Comparison of ENCODE assay signal across 23 cellular contexts in the genomic region with DNA sequence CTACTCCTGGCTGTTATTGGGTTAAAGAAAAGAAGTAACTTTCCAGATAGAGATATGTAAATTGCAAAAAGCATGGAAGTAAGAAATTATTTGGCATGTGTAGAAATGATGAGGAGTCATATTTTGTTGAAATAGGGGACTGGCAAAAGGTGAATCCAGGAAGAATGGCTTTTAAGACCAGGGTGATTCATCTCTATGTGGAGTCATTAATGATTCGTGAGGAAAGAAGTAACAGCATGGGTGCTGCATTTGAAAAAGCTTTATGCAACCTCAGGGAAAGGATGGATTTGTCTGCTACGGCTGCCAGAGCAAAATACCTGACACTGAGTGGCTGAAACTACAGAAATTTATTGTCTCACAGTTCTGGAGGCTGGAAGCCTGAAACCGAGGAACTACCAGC. TPM values are rescaled to one million over a fixed set of nuclear protein-coding genes. Genes with fewer than 3 reads are reported as not detected.
DNase-seq lines count a peak whose midpoint lies in the region; FAIRE-seq and TF ChIP-seq lines count a peak whose summit lies in the region.
"Had no signal": no experiment of that assay in that cellular context is flagged by ENCODE, and none has a peak within 500 bp of the region (broad histone marks: within the 10 kb centered on the region; RNA-seq: fewer than 3 reads in every experiment).

No MANE protein-coding gene starts in this region.

- no peak overlapping the region for H3K18ac ChIP-seq in H1 (ENCODE audit: extremely low read depth, low read length)

- no peak overlapping the region for H3K4me2 ChIP-seq in H1 (ENCODE audit: insufficient read depth in 1 of 2, low read depth in 2 of 2, low read length in 2 of 2)
- H3K4me2 ChIP-seq: BLaER1 had no signal

- TF ChIP-seq RAD21 in H1 (IDR thresholded peaks at IDR 0.05 in 1 of 2, conservative IDR thresholded peaks at IDR 0.05 in 1 of 2; ENCODE audit: low read depth in 2 of 2, low read length in 2 of 2): no peak

- H3K4me3 Mint-ChIP-seq in HFFc6: no peak overlapping the region
- H3K4me3 Mint-ChIP-seq: CD4-positive, alpha-beta memory T cell had no signal

- H3K27ac ChIP-seq in H1 (ENCODE audit: low read depth, low read length): no peak overlapping the region
- H3K27ac ChIP-seq: BLaER1 had no signal

- no peak overlapping the region for H2BK15ac ChIP-seq in H1 (ENCODE audit: low read length)

- no peak overlapping the region for H2AK5ac ChIP-seq in H1 (ENCODE audit: low read depth, low read length)

- H3K4me3 ChIP-seq in H1 (ENCODE audit: extremely low read depth in 1 of 4, insufficient read depth in 2 of 4, low read depth in 3 of 4, low read length in 4 of 4): no peak overlapping the region
- H3K4me3 ChIP-seq in H7 (ENCODE audit: insufficient read depth, low read depth, low read length): no peak overlapping the region
- H3K4me3 ChIP-seq: BLaER1, HAP-1 had no signal

- no peak for FAIRE-seq in H1 (lab: Jason Lieb, UNC)
- FAIRE-seq: GM12892, GM18507 had no signal

- POLR2A ChIA-PET in H1 (lab: Charles Lee; ENCODE audit: partially characterized antibody): no interaction called here

- WGBS in H1 (ENCODE audit: extremely low coverage in 1 of 2, insufficient coverage in 1 of 2, insufficient read length in 1 of 2, insufficient replicate concordance in 2 of 2, low coverage in 1 of 2, low lambda C conversion rate in 2 of 2, missing lambda C conversion rate in 1 of 2), 2 experiments: 90% methylated on average over 3 of the region's 3 CpGs; no CpG with 5 or more reads in 1 of the 2 experiments

- no peak overlapping the region for H3K4ac ChIP-seq in H1 (replicated peaks; ENCODE audit: insufficient read length, low read depth, low read length)

- no peak overlapping the region for H3K23ac ChIP-seq in H1 (ENCODE audit: insufficient read length)

- H2BK5ac ChIP-seq in H1 (ENCODE audit: low read depth, low read length): no peak overlapping the region

- peaks cover 28% of the 10 kb centered on the region for H3K4me1 Mint-ChIP-seq in HFFc6 (ENCODE audit: low read depth)
- H3K4me1 Mint-ChIP-seq: CD4-positive, alpha-beta memory T cell had no signal

- CTCF ChIA-PET in H1 (lab: Charles Lee; ENCODE audit: partially characterized antibody): interaction anchor here (1.0 to 1.3 kb wide), 3 partner anchors 9 to 167 kb away, joined by 3 to 4 read pairs (median 3); no protein-coding TSS in a partner anchor

- no peaks in the 10 kb centered on the region for H4K20me1 ChIP-seq in H1 (replicated peaks in 1 of 2; ENCODE audit: control insufficient read depth in 1 of 2, insufficient read depth in 2 of 2, low read length in 2 of 2)
- H4K20me1 ChIP-seq: BLaER1 had no signal

- no peak overlapping the region for H3K9ac ChIP-seq in H1 (replicated peaks in 1 of 4; ENCODE audit: extremely low read depth in 1 of 4, low read depth in 3 of 4, low read length in 3 of 4)
- H3K9ac ChIP-seq: BLaER1 had no signal

- no peak overlapping the region for H2BK12ac ChIP-seq in H1 (ENCODE audit: low read depth, low read length)

- no peak overlapping the region for H2BK20ac ChIP-seq in H1 (ENCODE audit: low read length)

- no peaks in the 10 kb centered on the region for H3K79me1 ChIP-seq in H1 (ENCODE audit: low read depth, low read length)

- DNase-seq in AG08395 (ENCODE audit: low spot score) (peak; percentile 20), HFFc6 (peak; percentile 28), H1 (ENCODE audit: low read depth in 1 of 2, low spot score in 2 of 2) (no peak), iris pigment epithelial cell (ENCODE audit: low read depth) (peak; percentile 24), H7 (no peak), AG08396 (ENCODE audit: low spot score) (no peak), T-helper 2 cell (no peak)
- DNase-seq in stimulated activated naive CD4-positive, alpha-beta T cell (lab: John Stamatoyannopoulos, UW): no peak
- DNase-seq: 8988T; Calu3; CD4-positive, alpha-beta memory T cell; KBM-7; MV-4-11; NCI-H187; NCI-H2107; NCI-H510A; NCI-H774; OCI-M1; SHP77 had no signal

- H3K27ac Mint-ChIP-seq in HFFc6: no peak overlapping the region
- H3K27ac Mint-ChIP-seq: CD4-positive, alpha-beta memory T cell had no signal

- H3K27me3 Mint-ChIP-seq in HFFc6 (ENCODE audit: insufficient read depth): no peaks in the 10 kb centered on the region; the same call in 1 of the 2 replicates

- TF ChIP-seq CTCF in HFFc6 (IDR thresholded peaks at IDR 0.05) (no peak), H1 (IDR thresholded peaks at IDR 0.05; ENCODE audit: control extremely low read depth in 1 of 3, insufficient read depth in 1 of 3, low read depth in 1 of 3, low read length in 3 of 3) (no peak)

- no peaks in the 10 kb centered on the region for H3K9me3 ChIP-seq in H1 (ENCODE audit: insufficient read depth in 2 of 2, low read depth in 1 of 2, low read length in 1 of 2)
- H3K9me3 ChIP-seq: BLaER1, HAP-1 had no signal

- H3K56ac ChIP-seq in H1 (replicated peaks; ENCODE audit: insufficient read length, low read depth, low read length): no peak overlapping the region

- no peaks in the 10 kb centered on the region for H3K9me3 Mint-ChIP-seq in HFFc6
- H3K9me3 Mint-ChIP-seq: CD4-positive, alpha-beta memory T cell had no signal

- H4K91ac ChIP-seq in H1 (replicated peaks; ENCODE audit: insufficient read length, low read length): no peak overlapping the region

- no peaks in the 10 kb centered on the region for H3K23me2 ChIP-seq in H1 (ENCODE audit: low read depth, low read length)

- H4K5ac ChIP-seq in H1 (ENCODE audit: insufficient read length, low read depth, low read length): no peak overlapping the region

- TF ChIP-seq EP300 in H1 (IDR thresholded peaks at IDR 0.05; ENCODE audit: borderline replicate concordance in 1 of 2, low read depth in 2 of 2, low read length in 2 of 2): no peak

- H2AFZ ChIP-seq in H1 (ENCODE audit: low read length): peak overlapping the region; percentile 11; the same call in 1 of the 2 replicates

- H3K27me3 ChIP-seq in H1 (replicated peaks in 1 of 4; ENCODE audit: control insufficient read depth in 3 of 4, extremely low read depth in 1 of 4, insufficient read depth in 3 of 4, low read length in 3 of 4) (no peaks in the 10 kb centered on the region; a peak in 1 of 7 replicates), H7 (ENCODE audit: control insufficient read depth, insufficient read depth, low read length) (no peaks in the 10 kb centered on the region)
- H3K27me3 ChIP-seq: BLaER1 had no signal

- H3K4me1 ChIP-seq in H1 (replicated peaks in 1 of 4; ENCODE audit: control insufficient read depth in 3 of 4, insufficient read depth in 4 of 4, low read length in 3 of 4): no peaks in the 10 kb centered on the region; a peak in 1 of 7 replicates
- H3K4me1 ChIP-seq: BLaER1, HAP-1 had no signal

- no peaks in the 10 kb centered on the region for H3K36me3 Mint-ChIP-seq in HFFc6 (ENCODE audit: low read depth)
- H3K36me3 Mint-ChIP-seq: CD4-positive, alpha-beta memory T cell had no signal

- no peak for TF ChIP-seq POLR2A in H1 (IDR thresholded peaks at IDR 0.05; ENCODE audit: control extremely low read depth in 1 of 2, low read depth in 2 of 2, low read length in 2 of 2)

- no peak overlapping the region for H2BK120ac ChIP-seq in H1 (replicated peaks; ENCODE audit: low read depth, low read length)

- no peaks in the 10 kb centered on the region for H3K79me2 ChIP-seq in H1 (ENCODE audit: control insufficient read depth in 1 of 2, insufficient read depth in 2 of 2, low read length in 2 of 2)

- H4K8ac ChIP-seq in H1 (ENCODE audit: extremely low read depth, insufficient read depth, low read length): no peak overlapping the region

- H3K36me3 ChIP-seq in H1 (ENCODE audit: control insufficient read depth in 2 of 4, insufficient read depth in 4 of 4, low read length in 3 of 4) (no peaks in the 10 kb centered on the region), H7 (replicated peaks; ENCODE audit: control insufficient read depth, insufficient read depth, low read length) (no peaks in the 10 kb centered on the region)
- H3K36me3 ChIP-seq: BLaER1, HAP-1 had no signal

- no peak overlapping the region for H3K14ac ChIP-seq in H1 (ENCODE audit: insufficient read length)

TF ChIP-seq in H1, 55 proteins besides CTCF, POLR2A, EP300 and RAD21 (continues in another document):
- no peak for TF ChIP-seq BCL11A (IDR thresholded peaks at IDR 0.05; ENCODE audit: low read depth in 2 of 2, low read length in 2 of 2)
- no peak for TF ChIP-seq MAFK (IDR thresholded peaks at IDR 0.05; ENCODE audit: low read depth, low read length)
- no peak for TF ChIP-seq EGR1 (IDR thresholded peaks at IDR 0.05; ENCODE audit: borderline replicate concordance, low read depth, low read length)
- TF ChIP-seq SP4 (IDR thresholded peaks at IDR 0.05; ENCODE audit: low read length): no peak
- no peak for TF ChIP-seq BACH1 (IDR thresholded peaks at IDR 0.05; ENCODE audit: low read length)
- no peak for TF ChIP-seq CBX5 (IDR thresholded peaks at IDR 0.05; ENCODE audit: low read depth, low read length)
- TF ChIP-seq TBP (IDR thresholded peaks at IDR 0.05; ENCODE audit: low read depth, low read length): no peak
- no peak for TF ChIP-seq CREB1 (IDR thresholded peaks at IDR 0.05)

RNA-seq across cellular contexts. Expression of gene SYNE1, which starts 14.8 kb away (rescaled TPM):
- total RNA-seq in HFFc6 (2021; fragmentation: NEBNext Ultra II Directional; extraction: Animal tissue kit (Norgen Biotek cat#: 25700)): 10 to 100 TPM; 60.0 to 69.0 (median 66.9) TPM
- total RNA-seq in H1 (2021; fragmentation: NEBNext Ultra II Directional; extraction: Animal tissue kit (Norgen Biotek cat#: 25700)): 5.1 and 5.5 TPM in 2 replicates
- 2.6 and 2.8 TPM in 2 replicates for polyA plus RNA-seq in H1 (2011; rRNA removed)
- polyA plus RNA-seq in H1 (2011; cell fraction: cytosol; rRNA removed): 2.7 TPM
- 9.5 TPM for polyA plus RNA-seq in H1 (2011; cell fraction: nucleus; rRNA removed)
- polyA plus RNA-seq in H1 (2012, experiment 1 of 2): 2.9 to 3.6 TPM (median 3.3 TPM) in 4 replicates
- 0.41 TPM for polyA plus RNA-seq in H1 (2012, experiment 2 of 2)
- polyA plus RNA-seq in H1 (2013, experiment 1 of 2): 1.8 TPM
- polyA plus RNA-seq in H1 (2013, experiment 2 of 2): 1.3 TPM
- polyA minus RNA-seq in H1 (2011; rRNA and poly(A)+ RNA removed): 11.4 and 20.6 TPM in 2 replicates
- 3.2 TPM for polyA minus RNA-seq in H1 (2011; cell fraction: cytosol; rRNA and poly(A)+ RNA removed)
- 27.3 TPM for polyA minus RNA-seq in H1 (2011; cell fraction: nucleus; rRNA and poly(A)+ RNA removed)
- 1.4 and 2.5 TPM in 2 replicates for total RNA-seq in H7 (2014; rRNA removed; shearing (Covaris generic))

RNA-seq across cellular contexts. Expression of gene MYCT1, which starts 45.7 kb away (rescaled TPM):
- 1 to 10 TPM in 5 of 6 experiments, under 1 TPM in 1; 0.71 to 2.0 (median 1.7) TPM for total RNA-seq in HFFc6 (2021; fragmentation: NEBNext Ultra II Directional; extraction: Animal tissue kit (Norgen Biotek cat#: 25700))
- total RNA-seq in H1 (2021; fragmentation: NEBNext Ultra II Directional; extraction: Animal tissue kit (Norgen Biotek cat#: 25700)): 2.9 and 3.3 TPM in 2 replicates
- 0.39 and 0.42 TPM in 2 replicates for polyA plus RNA-seq in H1 (2011; rRNA removed)
- polyA plus RNA-seq in H1 (2011; cell fraction: cytosol; rRNA removed): 0.76 TPM
- polyA plus RNA-seq in H1 (2011; cell fraction: nucleus; rRNA removed): 0.47 TPM
- 0.25 to 1.0 TPM (median 0.48 TPM) in 4 replicates for polyA plus RNA-seq in H1 (2012, experiment 1 of 2)
- 0.20 TPM for polyA plus RNA-seq in H1 (2012, experiment 2 of 2)
- 2.2 TPM for polyA plus RNA-seq in H1 (2013, experiment 1 of 2)
- polyA plus RNA-seq in H1 (2013, experiment 2 of 2): 2.4 TPM
- polyA minus RNA-seq in H1 (2011; rRNA and poly(A)+ RNA removed): 1.0 and 1.1 TPM in 2 replicates
- polyA minus RNA-seq in H1 (2011; cell fraction: cytosol; rRNA and poly(A)+ RNA removed): not detected
- polyA minus RNA-seq in H1 (2011; cell fraction: nucleus; rRNA and poly(A)+ RNA removed): 0.60 TPM
- 0.92 and 2.7 TPM in 2 replicates for total RNA-seq in H7 (2014; rRNA removed; shearing (Covaris generic))
- total RNA-seq: Calu3; CD4-positive, alpha-beta memory T cell had no signal
- polyA plus RNA-seq: CD4-positive, alpha-beta memory T cell had no signal

Comparison
In these comparisons a context has a peak if more than half of its experiments do, and no peak if none do; other contexts are left out.
1. DNase-seq: peak in AG08395 (single experiment), HFFc6 (single experiment) and iris pigment epithelial cell (single experiment); none in H1 (0 of 2), H7 (single experiment), stimulated activated naive CD4-positive, alpha-beta T cell (0 of 6), AG08396 (single experiment) and T-helper 2 cell (0 of 5).